ENCODE assay signal across 12 cellular contexts in the genomic region with DNA sequence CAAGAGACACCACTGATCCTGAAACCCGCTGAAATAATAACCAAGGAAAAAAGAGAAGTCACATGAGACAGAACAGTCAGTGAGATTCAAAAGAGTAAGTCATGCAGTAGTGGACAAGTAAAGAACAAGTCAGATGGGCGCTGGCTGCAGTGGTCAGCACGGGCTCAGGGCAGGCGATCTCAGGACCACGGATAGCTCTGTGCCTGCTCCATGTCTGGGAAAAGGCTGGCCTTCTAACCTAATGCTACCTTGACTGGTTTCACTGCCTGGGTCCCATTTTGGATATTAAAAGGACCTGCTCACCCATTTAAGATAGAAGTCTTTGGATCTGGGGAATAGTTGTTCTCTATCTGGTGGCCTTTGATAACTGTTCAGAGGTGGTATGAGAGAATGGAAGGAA.
DNase-seq lines count a peak whose midpoint lies in the region; ATAC-seq, FAIRE-seq and TF ChIP-seq lines count a peak whose summit lies in the region.
"Had no signal": no experiment of that assay in that cellular context is flagged by ENCODE, and none has a peak within 500 bp of the region (broad histone marks: within the 10 kb centered on the region; RNA-seq: fewer than 3 reads in every experiment).

No MANE protein-coding gene starts in this region.

- no peak for TF ChIP-seq CTCF in heart right ventricle (IDR thresholded peaks at IDR 0.05)
- no peak for TF ChIP-seq CTCF in left ventricle myocardium inferior (IDR thresholded peaks at IDR 0.05; ENCODE audit: borderline replicate concordance)
- TF ChIP-seq CTCF in body of pancreas (IDR thresholded peaks at IDR 0.05), result no peak
- TF ChIP-seq CTCF in kidney (IDR thresholded peaks at IDR 0.05; ENCODE audit: borderline replicate concordance, extremely low read depth, insufficient read depth), result no peak

- DNase-seq in heart right ventricle (no peak), left ventricle myocardium inferior (no peak), astrocyte of the hippocampus (ENCODE audit: low read depth, low spot score) (peak; percentile 77), iris pigment epithelial cell (ENCODE audit: low read depth) (peak; percentile 37), body of pancreas (no peak), kidney (no peak), T-helper 17 cell (no peak)
- no peak for DNase-seq in stimulated activated naive CD4-positive, alpha-beta T cell (lab: John Stamatoyannopoulos, UW)
- DNase-seq: esophagus squamous epithelium, lower lobe of right lung, NCI-H345, T-cell had no signal

- H3K36me3 Mint-ChIP-seq in T-helper 17 cell (ENCODE audit: low read depth), result peaks cover 5% of the 10 kb centered on the region
- H3K36me3 Mint-ChIP-seq: T-cell had no signal

- H3K9me3 ChIP-seq in heart right ventricle, result no peaks in the 10 kb centered on the region
- H3K9me3 ChIP-seq in left ventricle myocardium inferior (replicated peaks), result no peaks in the 10 kb centered on the region
- H3K9me3 ChIP-seq in body of pancreas, result no peaks in the 10 kb centered on the region
- no peaks in the 10 kb centered on the region for H3K9me3 ChIP-seq in kidney (ENCODE audit: control insufficient read depth in 1 of 2, low read length in 2 of 2)
- H3K9me3 ChIP-seq in T-helper 17 cell (ENCODE audit: control insufficient read depth, low read length, poor library complexity, severe bottlenecking), result no peaks in the 10 kb centered on the region
- H3K9me3 ChIP-seq: esophagus squamous epithelium, lower lobe of right lung had no signal

- 19 to 27% methylated on average over 5 of the region's 5 CpGs for WGBS in heart right ventricle, 2 donors
- WGBS in body of pancreas, 2 donors, result 49 to 50% methylated on average over 5 of the region's 5 CpGs

- intact Hi-C loops in heart right ventricle (cut with DNase I) (no loop called here), left ventricle myocardium inferior (cut with micrococcal nuclease) (no loop called here), body of pancreas (cut with DNase I) (no loop called here), kidney (cut with DNase I) (no loop called here)

- H3K36me3 ChIP-seq in heart right ventricle, result no peaks in the 10 kb centered on the region
- no peaks in the 10 kb centered on the region for H3K36me3 ChIP-seq in left ventricle myocardium inferior
- H3K36me3 ChIP-seq in body of pancreas (replicated peaks in 1 of 2; ENCODE audit: insufficient read depth in 1 of 2, low read depth in 2 of 2), result no peaks in the 10 kb centered on the region
- H3K36me3 ChIP-seq in kidney (ENCODE audit: control insufficient read depth in 1 of 2, insufficient read depth in 2 of 2, low read length in 2 of 2), result no peaks in the 10 kb centered on the region
- H3K36me3 ChIP-seq: esophagus squamous epithelium, lower lobe of right lung had no signal

- no peak for FAIRE-seq in kidney (lab: Jason Lieb, UNC)

- H3K27ac ChIP-seq in heart right ventricle (no peak overlapping the region), left ventricle myocardium inferior (replicated peaks) (no peak overlapping the region), body of pancreas (no peak overlapping the region), kidney (ENCODE audit: low read depth in 2 of 2, low read length in 2 of 2) (no peak overlapping the region)
- H3K27ac ChIP-seq: esophagus squamous epithelium, lower lobe of right lung had no signal

- ATAC-seq in heart right ventricle (peak in 5 of 8 donors; percentile 55 to 74 (median 69)), body of pancreas (no peak), T-helper 17 cell (no peak)
- ATAC-seq: T-cell had no signal

- no peak overlapping the region for H3K27ac Mint-ChIP-seq in T-helper 17 cell
- H3K27ac Mint-ChIP-seq: T-cell had no signal

- H3K4me3 Mint-ChIP-seq in T-helper 17 cell, result no peak overlapping the region
- H3K4me3 Mint-ChIP-seq: T-cell had no signal

- no peak for TF ChIP-seq POLR2A in body of pancreas (IDR thresholded peaks at IDR 0.05)

- H3K4me1 Mint-ChIP-seq in T-helper 17 cell, result peaks cover 3% of the 10 kb centered on the region

- H3K27me3 ChIP-seq in heart right ventricle (no peaks in the 10 kb centered on the region), left ventricle myocardium inferior (ENCODE audit: low read depth) (no peaks in the 10 kb centered on the region), body of pancreas (no peaks in the 10 kb centered on the region)

- H3K27me3 Mint-ChIP-seq in T-helper 17 cell, result peaks cover 32% of the 10 kb centered on the region

- no peak overlapping the region for H3K9ac ChIP-seq in kidney (ENCODE audit: low read length in 2 of 2)

- no peaks in the 10 kb centered on the region for H3K4me1 ChIP-seq in heart right ventricle
- H3K4me1 ChIP-seq in left ventricle myocardium inferior, result no peaks in the 10 kb centered on the region
- no peaks in the 10 kb centered on the region for H3K4me1 ChIP-seq in body of pancreas
- H3K4me1 ChIP-seq in kidney (ENCODE audit: control insufficient read depth in 1 of 2, insufficient read depth in 1 of 2, low read depth in 1 of 2, low read length in 2 of 2), result no peaks in the 10 kb centered on the region
- H3K4me1 ChIP-seq: esophagus squamous epithelium, lower lobe of right lung had no signal

- no peak overlapping the region for H3K4me3 ChIP-seq in heart right ventricle
- no peak overlapping the region for H3K4me3 ChIP-seq in left ventricle myocardium inferior
- H3K4me3 ChIP-seq in body of pancreas, result no peak overlapping the region
- H3K4me3 ChIP-seq in kidney (ENCODE audit: low read length in 2 of 2), result no peak overlapping the region
- H3K4me3 ChIP-seq: esophagus squamous epithelium, lower lobe of right lung had no signal

Comparison
In these comparisons a context has a peak if more than half of its experiments do, and no peak if none do; other contexts are left out.
1. ATAC-seq: peak in heart right ventricle (5 of 8); none in body of pancreas (single experiment) and T-helper 17 cell (single experiment).
2. DNase-seq: peak in astrocyte of the hippocampus (single experiment) and iris pigment epithelial cell (single experiment); none in heart right ventricle (0 of 2), left ventricle myocardium inferior (single experiment), body of pancreas (0 of 4), stimulated activated naive CD4-positive, alpha-beta T cell (0 of 6), kidney (single experiment) and T-helper 17 cell (0 of 3).